ENCODE assay signal across 8 cellular contexts in the genomic region with DNA sequence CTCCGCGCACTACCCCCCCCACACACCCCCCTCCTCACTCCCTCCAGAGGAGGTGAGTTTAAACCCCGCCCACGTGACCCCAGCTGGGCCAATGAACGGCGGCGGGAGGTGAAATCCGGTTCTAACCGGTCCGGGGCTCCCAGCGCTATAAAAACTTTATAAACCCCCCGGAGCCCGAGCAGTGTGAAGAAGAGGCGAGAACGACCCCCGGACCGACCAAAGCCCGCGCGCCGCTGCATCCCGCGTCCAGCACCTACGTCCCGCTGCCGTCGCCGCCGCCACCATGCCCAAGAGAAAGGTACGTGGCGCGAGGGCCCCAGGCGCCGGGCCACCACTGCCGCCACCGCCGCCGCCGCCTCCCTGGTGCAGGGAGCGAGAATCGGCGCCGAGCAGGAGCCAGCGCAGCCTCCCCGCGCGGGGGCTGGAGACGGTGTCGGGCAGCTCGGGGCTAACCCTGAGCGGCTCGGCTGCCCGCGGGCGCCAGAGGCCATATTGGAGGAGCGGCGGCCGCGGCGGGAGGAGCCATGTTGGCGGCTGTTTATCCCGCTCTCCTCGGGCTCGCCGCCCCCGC. TPM values are rescaled to one million over a fixed set of nuclear protein-coding genes. Genes with fewer than 3 reads are reported as not detected.
DNase-seq lines count a peak whose midpoint lies in the region; ATAC-seq and TF ChIP-seq lines count a peak whose summit lies in the region.

A gene (plus strand): TSS at position 111 of the 571 bp plus-strand sequence. CDS start 173 bp downstream, at position 284.

- H3K27ac ChIP-seq in Karpas-422 (ENCODE audit: low read length): peak within 1 kb of the TSS; percentile 90
- peak within 1 kb of the TSS; percentile 100 for H3K27ac ChIP-seq in SJCRH30
- H3K27ac ChIP-seq in foreskin keratinocyte: peak within 1 kb of the TSS; percentile 99
- peak within 1 kb of the TSS; percentile 99 for H3K27ac ChIP-seq in neural progenitor cell
- peak within 1 kb of the TSS; percentile 99 to 100 (median 100) for H3K27ac ChIP-seq in stomach

- DNase-seq in Daoy (ENCODE audit: low read depth) (peak; percentile 93), Karpas-422 (peak; percentile 96), SJCRH30 (peak; percentile 96 to 97), activated gamma-delta T cell treated with Interleukin-2 at 50 U/mL for 16 hours (peak; percentile 85), foreskin keratinocyte (peak; percentile 36 to 63), neural progenitor cell (ENCODE audit: low spot score) (peak; percentile 94), stomach (peak; percentile 91)

- peaks cover 29% of the 10 kb centered on the region for H4K20me1 ChIP-seq in Karpas-422 (ENCODE audit: insufficient read depth, low read depth, low read length)
- H4K20me1 ChIP-seq in neural progenitor cell (ENCODE audit: low read depth): peaks cover 82% of the 10 kb centered on the region

- TF ChIP-seq CTCF in foreskin keratinocyte (conservative IDR thresholded peaks at IDR 0.05): no peak
- TF ChIP-seq CTCF in neural progenitor cell (IDR thresholded peaks at IDR 0.05): no peak
- TF ChIP-seq CTCF in stomach (IDR thresholded peaks at IDR 0.05): no peak

- ATAC-seq in GM21825 (IDR thresholded peaks at IDR 0.05; ENCODE audit: unreplicated experiment): peak; percentile 41
- peak; percentile 45 for ATAC-seq in foreskin keratinocyte

- no peaks in the 10 kb centered on the region for H3K9me3 ChIP-seq in Karpas-422 (ENCODE audit: low read length)
- H3K9me3 ChIP-seq in SJCRH30 (replicated peaks): no peaks in the 10 kb centered on the region
- H3K9me3 ChIP-seq in neural progenitor cell (ENCODE audit: low read depth): no peaks in the 10 kb centered on the region
- H3K9me3 ChIP-seq in stomach: no peaks in the 10 kb centered on the region

- H3K4me2 ChIP-seq in Karpas-422 (ENCODE audit: low read depth, low read length, poor library complexity, severe bottlenecking): peak within 1 kb of the TSS; percentile 93
- H3K4me2 ChIP-seq in neural progenitor cell: peak within 1 kb of the TSS; percentile 99

- H3K27me3 ChIP-seq in Karpas-422 (ENCODE audit: low read length) (no peaks in the 10 kb centered on the region), SJCRH30 (no peaks in the 10 kb centered on the region), foreskin keratinocyte (no peaks in the 10 kb centered on the region), neural progenitor cell (no peaks in the 10 kb centered on the region), stomach (no peaks in the 10 kb centered on the region)

- H3K27ac Mint-ChIP-seq in neural progenitor cell: peak within 1 kb of the TSS; percentile 99

- H3K9me2 ChIP-seq in Karpas-422 (replicated peaks; ENCODE audit: insufficient read depth, low read length): no peaks in the 10 kb centered on the region

- H3K79me2 ChIP-seq in Karpas-422 (ENCODE audit: low read length): peaks cover 11% of the 10 kb centered on the region
- peaks cover 54% of the 10 kb centered on the region for H3K79me2 ChIP-seq in neural progenitor cell (ENCODE audit: low read depth)

- peaks cover 64% of the 10 kb centered on the region for H3K4me1 Mint-ChIP-seq in neural progenitor cell

- H3K27me3 Mint-ChIP-seq in neural progenitor cell (ENCODE audit: insufficient read depth, low read depth): peaks cover under 1% of the 10 kb centered on the region

- H3K9me3 Mint-ChIP-seq in neural progenitor cell: no peaks in the 10 kb centered on the region

- no peak for TF ChIP-seq POLR2A in stomach (IDR thresholded peaks at IDR 0.05)

- H3F3A ChIP-seq in neural progenitor cell (ENCODE audit: low read depth): peaks cover 88% of the 10 kb centered on the region

- H3K9ac ChIP-seq in Karpas-422 (ENCODE audit: low read length): peak within 1 kb of the TSS; percentile 99
- H3K9ac ChIP-seq in neural progenitor cell: peak within 1 kb of the TSS; percentile 98

- intact Hi-C loops in stomach (cut with DNase I; ENCODE audit: low total_unique reads): no loop called here

- peaks cover 41% of the 10 kb centered on the region for H3K36me3 Mint-ChIP-seq in neural progenitor cell

- peaks cover 35% of the 10 kb centered on the region for H3K36me3 ChIP-seq in Karpas-422 (ENCODE audit: insufficient read depth, low read length)
- peaks cover 46% of the 10 kb centered on the region for H3K36me3 ChIP-seq in SJCRH30
- H3K36me3 ChIP-seq in neural progenitor cell: peaks cover 26% of the 10 kb centered on the region
- peaks cover 12 to 59% (median 54%) of the 10 kb centered on the region in 4 donors for H3K36me3 ChIP-seq in stomach

- H2AFZ ChIP-seq in Karpas-422 (ENCODE audit: low read length) (peak within 1 kb of the TSS; percentile 48; the same call in 1 of the 2 replicates), neural progenitor cell (replicated peaks) (no peak within 1 kb of the TSS)

- WGBS in stomach, 5 donors: 0 to 1% (median 0%) methylated on average over 18 to 66 of the region's 66 CpGs

- TF ChIP-seq EP300 in stomach (IDR thresholded peaks at IDR 0.05): no peak

- peak within 1 kb of the TSS; percentile 97 for H3K4me3 Mint-ChIP-seq in neural progenitor cell

- peaks cover 23% of the 10 kb centered on the region for H3K4me1 ChIP-seq in Karpas-422 (ENCODE audit: low read length)
- H3K4me1 ChIP-seq in SJCRH30: peaks cover 21% of the 10 kb centered on the region
- peaks cover 19% of the 10 kb centered on the region for H3K4me1 ChIP-seq in foreskin keratinocyte
- H3K4me1 ChIP-seq in neural progenitor cell: peaks cover 53% of the 10 kb centered on the region
- peaks cover 25 to 61% (median 49%) of the 10 kb centered on the region in 4 donors for H3K4me1 ChIP-seq in stomach

- H3K4me3 ChIP-seq in Karpas-422 (ENCODE audit: low read length) (peak within 1 kb of the TSS; percentile 72), SJCRH30 (peak within 1 kb of the TSS; percentile 100), neural progenitor cell (peak within 1 kb of the TSS; percentile 95), stomach (peak within 1 kb of the TSS; percentile 94 to 100 (median 98))

RNA-seq across cellular contexts. Expression of the gene that starts here (rescaled TPM):
- 662 and 765 TPM in 2 replicates for total RNA-seq in Daoy (2014; rRNA removed; shearing (Covaris generic))
- 407 and 515 TPM in 2 replicates for total RNA-seq in Karpas-422 (2014; rRNA removed; shearing (Covaris generic); ENCODE audit: low replicate concordance)
- 1,603 and 1,653 TPM in 2 replicates for total RNA-seq in SJCRH30 (2014; rRNA removed; shearing (Covaris generic))
- total RNA-seq in foreskin keratinocyte (403 and 474 TPM in 2 replicates), neural progenitor cell (ENCODE audit: low replicate concordance) (831 and 964 TPM in 2 replicates), stomach (100 to 1,000 TPM in 4 of 5 donors, 10 to 100 TPM in 1; 70.1 to 897 (median 422) TPM)
- polyA plus RNA-seq in foreskin keratinocyte (515 and 649 TPM in 2 replicates), stomach (100 to 1,000 TPM; 418 to 629 (median 615) TPM)

Comparison
In these comparisons a context has a peak if more than half of its experiments do, and no peak if none do; other contexts are left out.
1. Peak in every context shown above with its lines: DNase-seq, ATAC-seq, H3K4me3 ChIP-seq and H3K27ac ChIP-seq.